In genomic region chr10:132881186-132881920, GRCh38 we compare ENCODE assay signal across 15 cellular contexts.
"Had no signal": no experiment of that assay in that cellular context is flagged by ENCODE, and none has a peak within 500 bp of the region (broad histone marks: within the 10 kb centered on the region; RNA-seq: fewer than 3 reads in every experiment).

No MANE protein-coding gene starts in this region.

- H2AFZ ChIP-seq: parathyroid adenoma had no signal

- H3K4me3 ChIP-seq: body of pancreas, esophagus squamous epithelium, lung, smooth muscle cell, stomach had no signal

- DNase-seq: activated CD4-positive, alpha-beta T cell treated with anti-CD3 and anti-CD28 coated beads, Interleukin-2, amount 10 ng/mL, durations not matched to agents 7 days and 5 days; activated CD8-positive, alpha-beta memory T cell treated with anti-CD3 and anti-CD28 coated beads for 24 hours; cortex of kidney; effector CD4-positive, alpha-beta T cell; esophagus squamous epithelium; hippocampal formation; kidney glomerular epithelial cell; midbrain; retina; stomach had no signal

- H3K36me3 ChIP-seq: esophagus squamous epithelium, stomach had no signal

- H3K9me3 ChIP-seq: body of pancreas, esophagus squamous epithelium, stomach had no signal

- H3K79me2 ChIP-seq: parathyroid adenoma had no signal

- H3K27me3 ChIP-seq: body of pancreas had no signal

- H3K9ac ChIP-seq: parathyroid adenoma had no signal

- H3K4me1 ChIP-seq: body of pancreas, esophagus squamous epithelium, parathyroid adenoma had no signal

- H3K27ac ChIP-seq: body of pancreas, esophagus squamous epithelium, parathyroid adenoma, stomach had no signal

- ATAC-seq: activated naive CD4-positive, alpha-beta T cell treated with anti-CD3 and anti-CD28 coated beads, Interleukin-2, amount 50 U/mL, for 72 hours; body of pancreas had no signal

- H3K4me2 ChIP-seq: smooth muscle cell had no signal
